Comparison of ENCODE assay signal across 7 cellular contexts in the genomic region with DNA sequence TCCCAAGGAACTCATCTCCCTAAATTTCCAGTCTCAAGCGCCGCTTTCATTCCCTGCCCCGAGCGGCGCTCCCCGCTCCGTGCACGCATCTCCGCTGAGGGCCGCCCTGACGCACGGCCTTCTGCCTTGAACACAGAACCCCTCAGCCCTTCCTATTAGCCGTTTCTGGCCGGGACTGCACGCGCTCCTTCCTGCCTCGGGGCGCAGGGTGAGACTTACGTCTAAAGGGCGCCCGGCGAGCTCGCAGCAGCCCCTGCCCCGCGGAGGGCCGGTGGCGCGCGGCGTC. TPM values are rescaled to one million over a fixed set of nuclear protein-coding genes. Genes with fewer than 3 reads are reported as not detected.
DNase-seq lines count a peak whose midpoint lies in the region; ATAC-seq and TF ChIP-seq lines count a peak whose summit lies in the region.

No MANE protein-coding gene starts in this region.

- no peaks in the 10 kb centered on the region for H3K27me3 Mint-ChIP-seq in WTC11 (ENCODE audit: low read depth)

- TF ChIP-seq CTCF in GM10266 (IDR thresholded peaks at IDR 0.05; ENCODE audit: control insufficient read depth, insufficient read depth, low read depth, missing control alignments): no peak
- no peak for TF ChIP-seq CTCF in WTC11 (IDR thresholded peaks at IDR 0.05)
- TF ChIP-seq CTCF in fibroblast of mammary gland (conservative IDR thresholded peaks at IDR 0.05; ENCODE audit: control insufficient read depth, insufficient read depth, low read depth, low read length): no peak
- no peak for TF ChIP-seq CTCF in omental fat pad (IDR thresholded peaks at IDR 0.05)

- ATAC-seq in GM21447 (IDR thresholded peaks at IDR 0.05; ENCODE audit: unreplicated experiment) (peak; percentile 43), WTC11 (peak; percentile 17), omental fat pad (ENCODE audit: low FRiP score) (peak; percentile 46)

- POLR2A ChIA-PET in WTC11 (lab: Charles Lee): interaction anchor here (0.7 to 1.0 kb wide), 3 partner anchors 19 to 73 kb away, joined by 3 to 4 read pairs (median 4); no protein-coding TSS in a partner anchor

- CTCF ChIA-PET in WTC11 (lab: Charles Lee): interaction anchor here (0.7 kb wide), 3 partner anchors 30 to 73 kb away, joined by 3 to 4 read pairs (median 3); no protein-coding TSS in a partner anchor

- DNase-seq in GM10266 (ENCODE audit: extremely low spot score) (peak; percentile 70), HT-29 (ENCODE audit: low spot score) (peak; percentile 56), WTC11 (ENCODE audit: low spot score) (no peak), fibroblast of mammary gland (ENCODE audit: low read depth) (peak; percentile 40), omental fat pad (ENCODE audit: low spot score) (no peak), NCI-H187 treated with DMSO at 0.1 percent for 48 hours (lab: John Stamatoyannopoulos, UW) (no peak)

- H3K4me1 Mint-ChIP-seq in WTC11: peaks cover 32% of the 10 kb centered on the region

- H3K36me3 Mint-ChIP-seq in WTC11: peaks cover 31% of the 10 kb centered on the region

- H3K9me3 Mint-ChIP-seq in WTC11: no peaks in the 10 kb centered on the region

- peak overlapping the region; percentile 91 for H3K4me3 ChIP-seq in fibroblast of mammary gland (ENCODE audit: control insufficient read depth, low read depth, low read length)

- H3K27ac Mint-ChIP-seq in WTC11: peak overlapping the region; percentile 94

- peak overlapping the region; percentile 91 for H3K4me3 Mint-ChIP-seq in WTC11

TF ChIP-seq in WTC11, 78 proteins besides CTCF, POLR2A, EP300 and RAD21:
- TF ChIP-seq CBFB (CRISPR knock-in tag; IDR thresholded peaks at IDR 0.05; ENCODE audit: low read depth): no peak
- no peak for TF ChIP-seq JAZF1 (CRISPR knock-in tag; IDR thresholded peaks at IDR 0.05)
- TF ChIP-seq IRF2 (CRISPR knock-in tag; IDR thresholded peaks at IDR 0.05; ENCODE audit: borderline replicate concordance, low read depth): no peak
- TF ChIP-seq, protein P1, sequence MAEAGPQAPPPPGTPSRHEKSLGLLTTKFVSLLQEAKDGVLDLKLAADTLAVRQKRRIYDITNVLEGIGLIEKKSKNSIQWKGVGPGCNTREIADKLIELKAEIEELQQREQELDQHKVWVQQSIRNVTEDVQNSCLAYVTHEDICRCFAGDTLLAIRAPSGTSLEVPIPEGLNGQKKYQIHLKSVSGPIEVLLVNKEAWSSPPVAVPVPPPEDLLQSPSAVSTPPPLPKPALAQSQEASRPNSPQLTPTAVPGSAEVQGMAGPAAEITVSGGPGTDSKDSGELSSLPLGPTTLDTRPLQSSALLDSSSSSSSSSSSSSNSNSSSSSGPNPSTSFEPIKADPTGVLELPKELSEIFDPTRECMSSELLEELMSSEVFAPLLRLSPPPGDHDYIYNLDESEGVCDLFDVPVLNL (CRISPR knock-in tag; IDR thresholded peaks at IDR 0.05; ENCODE audit: borderline replicate concordance, low read depth): peak; percentile 12; the same call in 1 of the 2 replicates

RNA-seq across cellular contexts. Expression of gene WAC, which starts 0.8 kb away (rescaled TPM):
- 47.9 and 55.2 TPM in 2 replicates for total RNA-seq in HT-29 (2014; rRNA removed; shearing (Covaris generic))
- total RNA-seq in WTC11 (2021): 108 to 115 TPM (median 111 TPM) in 3 replicates
- 100 to 1,000 TPM; 107 to 117 (median 113) TPM for total RNA-seq in omental fat pad

Comparison
In these comparisons a context has a peak if more than half of its experiments do, and no peak if none do; other contexts are left out.
1. DNase-seq: peak in GM10266 (single experiment), HT-29 (single experiment) and fibroblast of mammary gland (single experiment); none in WTC11 (single experiment), omental fat pad (single experiment) and NCI-H187 treated with DMSO at 0.1 percent for 48 hours (single experiment).
2. Peak in every context shown above with its lines, with median percentiles within 50 percentile points of each other: ATAC-seq.